Comparison of ENCODE assay signal across 1 cellular context in the genomic region with DNA sequence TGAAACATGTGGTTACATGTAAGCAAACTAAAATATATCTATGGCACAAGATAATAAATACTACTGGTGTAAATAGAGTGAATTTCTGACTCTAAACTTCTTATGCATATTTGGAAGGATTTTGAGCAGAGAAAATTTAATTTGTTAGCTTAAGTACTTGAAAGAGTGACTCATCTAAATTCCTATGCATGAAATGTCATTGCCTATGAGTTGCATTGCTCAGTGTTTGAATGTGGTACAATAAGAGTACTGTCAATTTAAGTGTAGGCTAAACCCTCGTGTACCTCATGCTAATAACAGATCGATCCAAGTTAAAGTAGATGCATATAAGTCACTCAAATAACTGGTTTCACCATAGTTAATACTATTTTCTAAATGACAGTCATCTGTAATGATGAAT.
A peak's percentile ranks its signal among the peaks of the same experiment; 100 is the strongest.
TF ChIP-seq lines count a peak whose summit lies in the region.

No MANE protein-coding gene starts in this region.

TF ChIP-seq in HCT116, 20 proteins besides CTCF, POLR2A, EP300 and RAD21:
- TF ChIP-seq SIN3A (IDR thresholded peaks at IDR 0.05; ENCODE audit: low read depth) (no peak), FOSL1 (IDR thresholded peaks at IDR 0.05; ENCODE audit: low read depth) (0 out of 2 replicates have a peak, but pooled peaks have one; percentile 14)
